In the genomic region with DNA sequence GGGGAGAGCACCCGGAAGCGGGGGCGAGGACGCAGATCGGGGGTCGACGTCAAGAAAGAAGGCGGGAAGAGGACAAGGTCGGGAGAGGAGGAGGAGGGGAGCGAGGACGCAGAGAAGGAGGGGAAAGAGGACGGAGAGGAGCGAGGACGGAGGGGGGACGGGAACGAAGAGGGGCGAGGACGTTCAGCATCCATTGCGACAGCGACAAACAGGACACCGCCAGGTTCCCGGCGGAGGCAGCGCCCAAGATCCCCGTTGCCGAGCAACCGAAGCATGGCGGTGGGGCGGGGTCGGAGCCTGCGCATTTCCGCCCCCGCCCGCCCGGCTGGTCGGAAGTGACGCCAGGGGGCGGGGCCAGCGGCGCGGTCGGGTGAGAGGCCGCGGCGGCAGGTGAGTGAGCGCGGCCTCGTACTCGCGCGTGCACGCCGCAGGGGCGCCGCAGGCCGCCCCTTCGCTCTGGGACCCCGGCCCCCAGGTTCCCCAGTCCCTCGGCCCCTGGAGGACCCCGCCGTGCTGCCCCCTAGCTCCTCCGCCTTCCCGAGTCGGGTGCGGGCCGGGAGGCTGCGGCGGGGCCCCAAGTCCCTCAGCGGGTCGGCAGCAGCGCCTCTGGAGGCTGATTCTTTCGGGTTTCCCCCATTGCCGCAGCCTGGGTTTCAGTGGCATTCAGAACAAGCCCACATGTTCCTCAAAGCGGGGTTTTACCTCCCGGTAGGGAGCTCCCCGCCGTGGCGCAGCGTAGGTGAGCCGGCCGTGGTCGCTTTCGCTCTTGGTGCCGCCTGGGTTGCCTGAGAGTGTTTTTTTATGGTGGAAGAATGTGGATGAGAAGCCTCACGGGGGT, we compare ENCODE assay signal across 8 cellular contexts. TPM values are rescaled to one million over a fixed set of nuclear protein-coding genes. Genes with fewer than 3 reads are reported as not detected.
DNase-seq lines count a peak whose midpoint lies in the region; ATAC-seq and TF ChIP-seq lines count a peak whose summit lies in the region.

A gene with protein sequence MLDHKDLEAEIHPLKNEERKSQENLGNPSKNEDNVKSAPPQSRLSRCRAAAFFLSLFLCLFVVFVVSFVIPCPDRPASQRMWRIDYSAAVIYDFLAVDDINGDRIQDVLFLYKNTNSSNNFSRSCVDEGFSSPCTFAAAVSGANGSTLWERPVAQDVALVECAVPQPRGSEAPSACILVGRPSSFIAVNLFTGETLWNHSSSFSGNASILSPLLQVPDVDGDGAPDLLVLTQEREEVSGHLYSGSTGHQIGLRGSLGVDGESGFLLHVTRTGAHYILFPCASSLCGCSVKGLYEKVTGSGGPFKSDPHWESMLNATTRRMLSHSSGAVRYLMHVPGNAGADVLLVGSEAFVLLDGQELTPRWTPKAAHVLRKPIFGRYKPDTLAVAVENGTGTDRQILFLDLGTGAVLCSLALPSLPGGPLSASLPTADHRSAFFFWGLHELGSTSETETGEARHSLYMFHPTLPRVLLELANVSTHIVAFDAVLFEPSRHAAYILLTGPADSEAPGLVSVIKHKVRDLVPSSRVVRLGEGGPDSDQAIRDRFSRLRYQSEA (plus strand): TSS at position 354 of the 838 bp plus-strand sequence. CDS start 19,593 bp downstream, outside the sequence.

- no peaks in the 10 kb centered on the region for H3K9me3 Mint-ChIP-seq in activated naive CD8-positive, alpha-beta T cell (ENCODE audit: low read depth)

- H3K27me3 Mint-ChIP-seq in activated naive CD8-positive, alpha-beta T cell = no peaks in the 10 kb centered on the region

- peak within 1 kb of the TSS; percentile 97 for H3K4me3 Mint-ChIP-seq in activated naive CD8-positive, alpha-beta T cell

- H3K36me3 ChIP-seq in ovary (no peaks in the 10 kb centered on the region), thymus (ENCODE audit: control insufficient read depth, insufficient read depth) (no peaks in the 10 kb centered on the region)

- H3K27me3 ChIP-seq in ovary = no peaks in the 10 kb centered on the region
- H3K27me3 ChIP-seq in thymus (ENCODE audit: control insufficient read depth, insufficient read depth) = no peaks in the 10 kb centered on the region

- H3K4me1 ChIP-seq in ovary (ENCODE audit: insufficient read depth) (peaks cover 1% of the 10 kb centered on the region), thymus (ENCODE audit: control insufficient read depth, insufficient read depth, low read length) (no peaks in the 10 kb centered on the region)

- WGBS in ovary, 3 donors = 0 to 1% (median 0%) methylated on average over 74 to 85 of the region's 85 CpGs
- WGBS in thymus = under 1% methylated on average over 85 of the region's 85 CpGs

- H3K27ac ChIP-seq in ovary (peak within 1 kb of the TSS; percentile 85 to 88), thymus (ENCODE audit: low read depth) (peak within 1 kb of the TSS; percentile 96)

- TF ChIP-seq POLR2A in ovary (IDR thresholded peaks at IDR 0.05) = peak; percentile 96

- H3K27ac Mint-ChIP-seq in activated naive CD8-positive, alpha-beta T cell = peak within 1 kb of the TSS; percentile 97

- DNase-seq in NCI-H1105 treated with DMSO at 0.1 percent for 48 hours (lab: John Stamatoyannopoulos, UW) = peak; percentile 80
- DNase-seq in SKM-1 treated with dmso at 0.1 percent for 144 hours (lab: John Stamatoyannopoulos, UW; ENCODE audit: unreplicated experiment) = peak; percentile 88
- peak; percentile 77 to 97 (median 94) for DNase-seq in head of caudate nucleus
- peak; percentile 92 to 95 (median 94) for DNase-seq in ovary

- peaks cover 18% of the 10 kb centered on the region for H3K4me1 Mint-ChIP-seq in activated naive CD8-positive, alpha-beta T cell (ENCODE audit: low read depth)

- TF ChIP-seq EP300 in ovary (IDR thresholded peaks at IDR 0.05) = peak; percentile 69

- H3K9me3 ChIP-seq in ovary = no peaks in the 10 kb centered on the region
- no peaks in the 10 kb centered on the region for H3K9me3 ChIP-seq in thymus (ENCODE audit: control insufficient read depth)

- TF ChIP-seq CTCF in GM12873 (IDR thresholded peaks at IDR 0.05; ENCODE audit: insufficient read depth, low read depth, low read length, missing control alignments) (peak; percentile 64), ovary (IDR thresholded peaks at IDR 0.05) (peak; percentile 25 to 80 (median 71))

- intact Hi-C loops in head of caudate nucleus (cut with DNase I) = loop anchor here (10.0 kb wide), 1 partner anchor 120 kb away; a partner anchor contains a TSS
- intact Hi-C loops in ovary (cut with DNase I) = loop anchor here in 2 of 4 donors (5.0 to 10.0 kb wide), 2 partner anchors 113 to 120 kb away; a partner anchor contains a TSS

- peaks cover under 1% of the 10 kb centered on the region for H3K36me3 Mint-ChIP-seq in activated naive CD8-positive, alpha-beta T cell

- ATAC-seq in HG02678 (IDR thresholded peaks at IDR 0.05; ENCODE audit: unreplicated experiment) = peak; percentile 83

- H3K4me3 ChIP-seq in ovary (peak within 1 kb of the TSS; percentile 90), thymus (ENCODE audit: low read length) (peak within 1 kb of the TSS; percentile 77)

RNA-seq across cellular contexts. Expression of the gene that starts here (rescaled TPM):
- total RNA-seq in ovary = 10 to 100 TPM; 20.4 to 61.9 (median 49.2) TPM
- polyA plus RNA-seq in ovary = 10 to 100 TPM; 37.9 to 51.7 TPM
- 28.3 TPM for polyA plus RNA-seq in thymus

Comparison
In these comparisons a context has a peak if more than half of its experiments do, and no peak if none do; other contexts are left out.
1. Peak in every context shown above with its lines: DNase-seq, ATAC-seq, H3K4me3 ChIP-seq and H3K27ac ChIP-seq.